Comparison of ENCODE assay signal across 5 cellular contexts in the genomic region with DNA sequence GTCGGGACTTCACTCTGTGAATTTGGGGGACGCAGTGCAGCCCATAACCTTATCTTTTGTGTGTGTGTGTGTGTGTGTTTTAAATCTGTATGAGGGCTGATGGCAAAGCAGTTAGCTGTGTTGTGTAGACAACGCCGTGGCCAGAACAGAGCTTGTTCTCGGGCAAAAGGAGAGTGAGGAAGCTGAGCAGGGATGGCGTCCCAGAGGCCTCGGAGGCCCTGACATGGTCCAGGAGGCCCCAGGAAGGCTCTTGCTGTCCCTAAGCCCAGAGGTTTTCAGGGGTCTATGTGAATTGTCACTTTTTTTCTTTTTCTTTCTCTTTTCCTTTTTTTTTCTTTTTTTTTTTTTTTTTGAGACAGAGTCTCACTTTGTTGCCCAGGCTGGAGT. TPM values are rescaled to one million over a fixed set of nuclear protein-coding genes. Genes with fewer than 3 reads are reported as not detected.
DNase-seq lines count a peak whose midpoint lies in the region; ATAC-seq and TF ChIP-seq lines count a peak whose summit lies in the region.
"Not testable (repeated sequence)": the region's sequence is repeated elsewhere in the genome, so short reads cannot be mapped to it uniquely, and the experiment has no call there.

No MANE protein-coding gene starts in this region.

- H3K4me3 Mint-ChIP-seq in activated CD4-positive, alpha-beta T cell treated with anti-CD3 and anti-CD28 coated beads for 36 hours = peak overlapping the region; percentile 75

- DNase-seq in GM12864 (ENCODE audit: low read depth); activated CD4-positive, alpha-beta T cell treated with anti-CD3 and anti-CD28 coated beads for 36 hours: not testable (repeated sequence)
- DNase-seq in activated CD8-positive, alpha-beta memory T cell treated with anti-CD3 and anti-CD28 coated beads for 24 hours = peak; percentile 64
- peak; percentile 36 to 47 for DNase-seq in activated T-cell treated with anti-CD3 and anti-CD28 coated beads, Interleukin-2, amount 50 U/mL, for 48 hours
- DNase-seq in left lobe of liver (ENCODE audit: low spot score) = peak; percentile 18

- H3K4me3 ChIP-seq in GM12864 (ENCODE audit: low read depth, low read length) = peak overlapping the region; percentile 40

- H3K27me3 Mint-ChIP-seq in activated CD4-positive, alpha-beta T cell treated with anti-CD3 and anti-CD28 coated beads for 36 hours = not testable (repeated sequence)

- not testable (repeated sequence) for H3K9me3 Mint-ChIP-seq in activated CD4-positive, alpha-beta T cell treated with anti-CD3 and anti-CD28 coated beads for 36 hours (ENCODE audit: low read depth)

- not testable (repeated sequence) for ATAC-seq in activated CD4-positive, alpha-beta T cell treated with anti-CD3 and anti-CD28 coated beads for 36 hours; left lobe of liver

- intact Hi-C loops in activated CD4-positive, alpha-beta T cell treated with anti-CD3 and anti-CD28 coated beads for 36 hours (cut with DNase I, micrococcal nuclease) = not testable (repeated sequence)

- POLR2A ChIA-PET in activated CD4-positive, alpha-beta T cell treated with anti-CD3 and anti-CD28 coated beads for 36 hours (lab: Charles Lee) = not testable (repeated sequence)

- not testable (repeated sequence) for H3K36me3 Mint-ChIP-seq in activated CD4-positive, alpha-beta T cell treated with anti-CD3 and anti-CD28 coated beads for 36 hours (ENCODE audit: low read depth)

- not testable (repeated sequence) for H3K4me1 Mint-ChIP-seq in activated CD4-positive, alpha-beta T cell treated with anti-CD3 and anti-CD28 coated beads for 36 hours

- TF ChIP-seq CTCF in GM12864 (IDR thresholded peaks at IDR 0.05; ENCODE audit: low read depth, low read length, missing control alignments) = not testable (repeated sequence)

- CTCF ChIA-PET in activated CD4-positive, alpha-beta T cell treated with anti-CD3 and anti-CD28 coated beads for 36 hours (lab: Charles Lee) = not testable (repeated sequence)

- peak overlapping the region; percentile 91 for H3K27ac Mint-ChIP-seq in activated CD4-positive, alpha-beta T cell treated with anti-CD3 and anti-CD28 coated beads for 36 hours

RNA-seq across cellular contexts. Expression of a gene that starts 24.6 kb away (rescaled TPM):
- 10 to 100 TPM; 30.3 to 43.2 TPM for total RNA-seq in activated CD4-positive, alpha-beta T cell treated with anti-CD3 and anti-CD28 coated beads for 36 hours
- 41.2 TPM for total RNA-seq in left lobe of liver

RNA-seq across cellular contexts. Expression of a gene that starts 50.9 kb away (rescaled TPM):
- total RNA-seq in activated CD4-positive, alpha-beta T cell treated with anti-CD3 and anti-CD28 coated beads for 36 hours = 10 to 100 TPM; 28.9 to 54.1 TPM
- 4.8 TPM for total RNA-seq in left lobe of liver
